ENCODE assay signal across 2 cellular contexts in the genomic region with DNA sequence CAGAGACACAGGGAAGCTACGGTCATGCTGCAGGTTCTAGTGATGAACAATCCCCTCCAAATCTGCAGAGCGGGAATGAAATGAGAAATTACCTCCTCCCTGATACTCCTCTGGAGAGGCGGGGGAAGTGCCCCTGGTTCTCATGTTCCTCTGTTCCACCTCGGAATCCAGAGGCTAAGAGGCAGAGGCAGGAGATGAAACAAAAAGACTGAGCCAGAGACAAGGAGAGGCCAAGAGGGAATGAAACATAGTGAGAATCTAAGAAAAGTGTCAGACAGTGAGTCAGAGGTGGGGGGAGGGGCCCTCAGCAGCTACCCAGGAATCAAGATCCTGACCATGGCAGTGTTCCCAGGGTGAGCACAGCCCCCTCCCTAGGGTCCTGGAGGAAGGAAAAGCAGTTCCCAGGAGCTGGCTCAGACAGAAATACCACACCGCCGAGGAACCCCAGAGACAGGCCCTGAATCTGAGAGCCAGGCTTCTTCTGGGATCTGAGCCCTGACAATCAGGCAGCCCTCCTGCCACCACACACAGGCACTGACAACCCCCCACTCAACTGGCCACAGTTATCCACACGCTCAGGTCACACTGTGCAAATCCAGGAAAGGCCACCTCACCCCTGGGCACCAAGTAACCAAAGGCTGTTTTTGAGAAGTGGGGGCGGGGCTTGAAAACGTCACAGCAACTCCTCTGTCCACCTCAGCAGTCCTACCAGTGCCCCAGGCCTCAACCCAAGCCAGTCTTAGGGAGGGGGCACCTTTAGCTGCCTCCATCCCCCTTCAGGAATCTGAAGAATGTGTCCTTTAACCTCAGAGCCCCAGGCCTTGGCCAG.
TF ChIP-seq lines count a peak whose summit lies in the region.

No MANE protein-coding gene starts in this region.

TF ChIP-seq in WTC11, 78 proteins besides CTCF, POLR2A, EP300 and RAD21:
- TF ChIP-seq, protein P1, sequence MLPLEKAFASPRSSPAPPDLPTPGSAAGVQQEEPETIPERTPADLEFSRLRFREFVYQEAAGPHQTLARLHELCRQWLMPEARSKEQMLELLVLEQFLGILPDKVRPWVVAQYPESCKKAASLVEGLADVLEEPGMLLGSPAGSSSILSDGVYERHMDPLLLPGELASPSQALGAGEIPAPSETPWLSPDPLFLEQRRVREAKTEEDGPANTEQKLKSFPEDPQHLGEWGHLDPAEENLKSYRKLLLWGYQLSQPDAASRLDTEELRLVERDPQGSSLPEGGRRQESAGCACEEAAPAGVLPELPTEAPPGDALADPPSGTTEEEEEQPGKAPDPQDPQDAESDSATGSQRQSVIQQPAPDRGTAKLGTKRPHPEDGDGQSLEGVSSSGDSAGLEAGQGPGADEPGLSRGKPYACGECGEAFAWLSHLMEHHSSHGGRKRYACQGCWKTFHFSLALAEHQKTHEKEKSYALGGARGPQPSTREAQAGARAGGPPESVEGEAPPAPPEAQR (CRISPR knock-in tag; IDR thresholded peaks at IDR 0.05), result no peak
- 0 out of 2 replicates have a peak, but pooled peaks have one; percentile 38 for TF ChIP-seq SP1 (CRISPR knock-in tag; conservative IDR thresholded peaks at IDR 0.05)
- TF ChIP-seq, protein P2, sequence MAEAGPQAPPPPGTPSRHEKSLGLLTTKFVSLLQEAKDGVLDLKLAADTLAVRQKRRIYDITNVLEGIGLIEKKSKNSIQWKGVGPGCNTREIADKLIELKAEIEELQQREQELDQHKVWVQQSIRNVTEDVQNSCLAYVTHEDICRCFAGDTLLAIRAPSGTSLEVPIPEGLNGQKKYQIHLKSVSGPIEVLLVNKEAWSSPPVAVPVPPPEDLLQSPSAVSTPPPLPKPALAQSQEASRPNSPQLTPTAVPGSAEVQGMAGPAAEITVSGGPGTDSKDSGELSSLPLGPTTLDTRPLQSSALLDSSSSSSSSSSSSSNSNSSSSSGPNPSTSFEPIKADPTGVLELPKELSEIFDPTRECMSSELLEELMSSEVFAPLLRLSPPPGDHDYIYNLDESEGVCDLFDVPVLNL (CRISPR knock-in tag; IDR thresholded peaks at IDR 0.05; ENCODE audit: borderline replicate concordance, low read depth), result no peak
- TF ChIP-seq TP53 (CRISPR knock-in tag; IDR thresholded peaks at IDR 0.05), result no peak
- no peak for TF ChIP-seq ESRRA (CRISPR knock-in tag; IDR thresholded peaks at IDR 0.05; ENCODE audit: borderline replicate concordance)

TF ChIP-seq in HepG2, 621 proteins besides CTCF, POLR2A, EP300 and RAD21:
- no peak for TF ChIP-seq EHMT2 (IDR thresholded peaks at IDR 0.05; ENCODE audit: borderline replicate concordance, low read depth, low read length)
- TF ChIP-seq FOSL2 (CRISPR knock-in tag; IDR thresholded peaks at IDR 0.05), result peak; percentile 67
- peak; percentile 53 for TF ChIP-seq AGO2 (optimal IDR thresholded peaks at IDR 0.05; ENCODE audit: low read depth, low read length)
- peak; percentile 56 for TF ChIP-seq TEAD3 (CRISPR knock-in tag; optimal IDR thresholded peaks at IDR 0.05; ENCODE audit: borderline replicate concordance)
- TF ChIP-seq EEA1 (CRISPR knock-in tag; IDR thresholded peaks at IDR 0.05; ENCODE audit: borderline replicate concordance), result no peak
- TF ChIP-seq, protein P3, sequence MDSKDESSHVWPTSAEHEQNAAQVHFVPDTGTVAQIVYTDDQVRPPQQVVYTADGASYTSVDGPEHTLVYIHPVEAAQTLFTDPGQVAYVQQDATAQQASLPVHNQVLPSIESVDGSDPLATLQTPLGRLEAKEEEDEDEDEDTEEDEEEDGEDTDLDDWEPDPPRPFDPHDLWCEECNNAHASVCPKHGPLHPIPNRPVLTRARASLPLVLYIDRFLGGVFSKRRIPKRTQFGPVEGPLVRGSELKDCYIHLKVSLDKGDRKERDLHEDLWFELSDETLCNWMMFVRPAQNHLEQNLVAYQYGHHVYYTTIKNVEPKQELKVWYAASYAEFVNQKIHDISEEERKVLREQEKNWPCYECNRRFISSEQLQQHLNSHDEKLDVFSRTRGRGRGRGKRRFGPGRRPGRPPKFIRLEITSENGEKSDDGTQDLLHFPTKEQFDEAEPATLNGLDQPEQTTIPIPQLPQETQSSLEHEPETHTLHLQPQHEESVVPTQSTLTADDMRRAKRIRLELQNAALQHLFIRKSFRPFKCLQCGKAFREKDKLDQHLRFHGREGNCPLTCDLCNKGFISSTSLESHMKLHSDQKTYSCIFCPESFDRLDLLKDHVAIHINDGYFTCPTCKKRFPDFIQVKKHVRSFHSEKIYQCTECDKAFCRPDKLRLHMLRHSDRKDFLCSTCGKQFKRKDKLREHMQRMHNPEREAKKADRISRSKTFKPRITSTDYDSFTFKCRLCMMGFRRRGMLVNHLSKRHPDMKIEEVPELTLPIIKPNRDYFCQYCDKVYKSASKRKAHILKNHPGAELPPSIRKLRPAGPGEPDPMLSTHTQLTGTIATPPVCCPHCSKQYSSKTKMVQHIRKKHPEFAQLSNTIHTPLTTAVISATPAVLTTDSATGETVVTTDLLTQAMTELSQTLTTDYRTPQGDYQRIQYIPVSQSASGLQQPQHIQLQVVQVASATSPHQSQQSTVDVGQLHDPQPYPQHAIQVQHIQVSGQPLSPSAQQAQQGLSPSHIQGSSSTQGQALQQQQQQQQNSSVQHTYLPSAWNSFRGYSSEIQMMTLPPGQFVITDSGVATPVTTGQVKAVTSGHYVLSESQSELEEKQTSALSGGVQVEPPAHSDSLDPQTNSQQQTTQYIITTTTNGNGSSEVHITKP (CRISPR knock-in tag; IDR thresholded peaks at IDR 0.05; ENCODE audit: low read depth), result no peak
- TF ChIP-seq NR2F6 (IDR thresholded peaks at IDR 0.05), result peak; percentile 43; the same call in 1 of the 2 replicates
- no peak for TF ChIP-seq NR2F6 (CRISPR knock-in tag; IDR thresholded peaks at IDR 0.05)
- TF ChIP-seq, protein P4, sequence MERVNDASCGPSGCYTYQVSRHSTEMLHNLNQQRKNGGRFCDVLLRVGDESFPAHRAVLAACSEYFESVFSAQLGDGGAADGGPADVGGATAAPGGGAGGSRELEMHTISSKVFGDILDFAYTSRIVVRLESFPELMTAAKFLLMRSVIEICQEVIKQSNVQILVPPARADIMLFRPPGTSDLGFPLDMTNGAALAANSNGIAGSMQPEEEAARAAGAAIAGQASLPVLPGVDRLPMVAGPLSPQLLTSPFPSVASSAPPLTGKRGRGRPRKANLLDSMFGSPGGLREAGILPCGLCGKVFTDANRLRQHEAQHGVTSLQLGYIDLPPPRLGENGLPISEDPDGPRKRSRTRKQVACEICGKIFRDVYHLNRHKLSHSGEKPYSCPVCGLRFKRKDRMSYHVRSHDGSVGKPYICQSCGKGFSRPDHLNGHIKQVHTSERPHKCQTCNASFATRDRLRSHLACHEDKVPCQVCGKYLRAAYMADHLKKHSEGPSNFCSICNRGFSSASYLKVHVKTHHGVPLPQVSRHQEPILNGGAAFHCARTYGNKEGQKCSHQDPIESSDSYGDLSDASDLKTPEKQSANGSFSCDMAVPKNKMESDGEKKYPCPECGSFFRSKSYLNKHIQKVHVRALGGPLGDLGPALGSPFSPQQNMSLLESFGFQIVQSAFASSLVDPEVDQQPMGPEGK (CRISPR knock-in tag; IDR thresholded peaks at IDR 0.05), result peak; percentile 68
- TF ChIP-seq, protein P5, sequence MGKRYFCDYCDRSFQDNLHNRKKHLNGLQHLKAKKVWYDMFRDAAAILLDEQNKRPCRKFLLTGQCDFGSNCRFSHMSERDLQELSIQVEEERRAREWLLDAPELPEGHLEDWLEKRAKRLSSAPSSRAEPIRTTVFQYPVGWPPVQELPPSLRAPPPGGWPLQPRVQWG (CRISPR knock-in tag; IDR thresholded peaks at IDR 0.05; ENCODE audit: borderline replicate concordance, low read depth), result no peak
- TF ChIP-seq TRIM24 (CRISPR knock-in tag; IDR thresholded peaks at IDR 0.05), result no peak
- no peak for TF ChIP-seq AKAP8 (CRISPR knock-in tag; IDR thresholded peaks at IDR 0.05)
- no peak for TF ChIP-seq DNMT1 (CRISPR knock-in tag; IDR thresholded peaks at IDR 0.05)
- TF ChIP-seq, protein P6, sequence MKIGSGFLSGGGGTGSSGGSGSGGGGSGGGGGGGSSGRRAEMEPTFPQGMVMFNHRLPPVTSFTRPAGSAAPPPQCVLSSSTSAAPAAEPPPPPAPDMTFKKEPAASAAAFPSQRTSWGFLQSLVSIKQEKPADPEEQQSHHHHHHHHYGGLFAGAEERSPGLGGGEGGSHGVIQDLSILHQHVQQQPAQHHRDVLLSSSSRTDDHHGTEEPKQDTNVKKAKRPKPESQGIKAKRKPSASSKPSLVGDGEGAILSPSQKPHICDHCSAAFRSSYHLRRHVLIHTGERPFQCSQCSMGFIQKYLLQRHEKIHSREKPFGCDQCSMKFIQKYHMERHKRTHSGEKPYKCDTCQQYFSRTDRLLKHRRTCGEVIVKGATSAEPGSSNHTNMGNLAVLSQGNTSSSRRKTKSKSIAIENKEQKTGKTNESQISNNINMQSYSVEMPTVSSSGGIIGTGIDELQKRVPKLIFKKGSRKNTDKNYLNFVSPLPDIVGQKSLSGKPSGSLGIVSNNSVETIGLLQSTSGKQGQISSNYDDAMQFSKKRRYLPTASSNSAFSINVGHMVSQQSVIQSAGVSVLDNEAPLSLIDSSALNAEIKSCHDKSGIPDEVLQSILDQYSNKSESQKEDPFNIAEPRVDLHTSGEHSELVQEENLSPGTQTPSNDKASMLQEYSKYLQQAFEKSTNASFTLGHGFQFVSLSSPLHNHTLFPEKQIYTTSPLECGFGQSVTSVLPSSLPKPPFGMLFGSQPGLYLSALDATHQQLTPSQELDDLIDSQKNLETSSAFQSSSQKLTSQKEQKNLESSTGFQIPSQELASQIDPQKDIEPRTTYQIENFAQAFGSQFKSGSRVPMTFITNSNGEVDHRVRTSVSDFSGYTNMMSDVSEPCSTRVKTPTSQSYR (CRISPR knock-in tag; IDR thresholded peaks at IDR 0.05; ENCODE audit: borderline replicate concordance), result peak; percentile 38; the same call in 1 of the 2 replicates
- TF ChIP-seq RBFOX2 (IDR thresholded peaks at IDR 0.05; ENCODE audit: low read depth, low read length), result 0 out of 2 replicates have a peak, but pooled peaks have one; percentile 31
